8 cellular contexts compared by ENCODE assay signal in genomic region chr4:119627267-119628190, GRCh38. TPM values are rescaled to one million over a fixed set of nuclear protein-coding genes. Genes with fewer than 3 reads are reported as not detected.
DNase-seq lines count a peak whose midpoint lies in the region; ATAC-seq and TF ChIP-seq lines count a peak whose summit lies in the region.

No MANE protein-coding gene starts in this region.

- H3K36me3 ChIP-seq in breast epithelium (no peaks in the 10 kb centered on the region), spleen (no peaks in the 10 kb centered on the region)

- intact Hi-C loops in breast epithelium (cut with DNase I; ENCODE audit: low total_unique reads), result no loop called here
- intact Hi-C loops in spleen (cut with DNase I; ENCODE audit: low total_unique reads), result loop anchor here (10.0 kb wide), 1 partner anchor 427 kb away; no protein-coding TSS in a partner anchor

- no peaks in the 10 kb centered on the region for H3K27me3 ChIP-seq in breast epithelium
- peaks cover 0 to 76% (median 5%) of the 10 kb centered on the region in 7 donors for H3K27me3 ChIP-seq in spleen (replicated peaks in 1 of 7)

- H3K27ac ChIP-seq in VCaP, result no peak overlapping the region
- H3K27ac ChIP-seq in breast epithelium, result peak overlapping the region; percentile 75 to 93
- peak overlapping the region in 7 of 8 donors; percentile 72 to 81 (median 80) for H3K27ac ChIP-seq in spleen

- H3K9me3 ChIP-seq in breast epithelium (no peaks in the 10 kb centered on the region), spleen (no peaks in the 10 kb centered on the region)

- peak overlapping the region; percentile 72 to 89 (median 86) for H3K4me3 ChIP-seq in breast epithelium
- H3K4me3 ChIP-seq in spleen, result peak overlapping the region; percentile 63 to 83 (median 76)

- DNase-seq in GM03348 (ENCODE audit: low spot score), result peak; percentile 92
- peak; percentile 43 for DNase-seq in KBM-7
- peak; percentile 42 to 58 for DNase-seq in breast epithelium (ENCODE audit: low spot score in 2 of 2)
- DNase-seq in iPS-NIHi11 (ENCODE audit: low spot score), result peak; percentile 87
- peak; percentile 91 for DNase-seq in spleen
- no peak for DNase-seq in middle frontal gyrus (ENCODE audit: extremely low spot score, low spot score)

- in situ Hi-C loops in KBM-7 (cut with MboI; ENCODE audit: low pct_unique_long_range_greater_than_20kb, low sequenced_read_pairs), result no loop called here

- H3K4me1 ChIP-seq in breast epithelium (no peaks in the 10 kb centered on the region), spleen (peaks cover 0 to 34% (median 26%) of the 10 kb centered on the region in 6 donors)

- 0 to 1% (median 1%) methylated on average over 48 to 88 of the region's 88 CpGs for WGBS in spleen, 5 donors

- TF ChIP-seq CTCF in VCaP (conservative IDR thresholded peaks at IDR 0.05), result peak; percentile 93
- peak in 2 of 3 donors; percentile 15 to 88 for TF ChIP-seq CTCF in breast epithelium (IDR thresholded peaks at IDR 0.05)
- peak in 9 of 11 experiments; percentile 12 to 72 (median 61) for TF ChIP-seq CTCF in spleen (IDR thresholded peaks at IDR 0.05 in 8 of 11, conservative IDR thresholded peaks at IDR 0.05 in 3 of 11)

- TF ChIP-seq POLR2A in breast epithelium (IDR thresholded peaks at IDR 0.05) (no peak), spleen (IDR thresholded peaks at IDR 0.05) (no peak)

- peak; percentile 54 for ATAC-seq in GM21737 (IDR thresholded peaks at IDR 0.05; ENCODE audit: unreplicated experiment)

RNA-seq across cellular contexts. Expression of gene PDE5A, which starts 1.1 kb away (rescaled TPM):
- total RNA-seq in breast epithelium (10 to 100 TPM in 2 of 3 donors, 1 to 10 TPM in 1; 7.5 to 49.8 (median 21.6) TPM), spleen (10 to 100 TPM in 3 of 7 donors, 1 to 10 TPM in 4; 8.8 to 15.1 (median 9.6) TPM)
- polyA plus RNA-seq in spleen, result 1 to 10 TPM in 1 of 3 donors, under 1 TPM in 2; 0.91 to 1.3 (median 0.99) TPM
